ENCODE assay signal across 8 cellular contexts in the genomic region with DNA sequence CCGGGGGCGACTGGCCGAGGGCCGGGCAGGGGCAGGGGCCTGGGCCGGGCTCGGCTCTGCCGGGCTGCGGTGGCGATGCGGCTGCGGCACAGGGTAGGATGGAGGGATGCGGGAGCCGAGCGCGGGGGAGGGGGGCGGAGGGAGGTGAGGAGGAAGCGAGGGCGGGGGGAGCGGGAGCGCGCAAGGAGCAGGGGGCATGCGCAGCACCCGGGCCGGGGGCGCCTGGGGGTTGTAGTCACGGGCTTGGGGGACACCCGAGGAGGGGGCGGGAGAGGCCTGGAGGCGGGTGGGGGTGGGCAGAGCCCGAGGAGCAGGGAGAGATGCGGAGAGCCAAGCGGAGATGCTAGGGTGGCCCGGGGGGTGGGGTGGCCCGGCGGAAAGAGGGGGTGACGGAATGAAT. TPM values are rescaled to one million over a fixed set of nuclear protein-coding genes. Genes with fewer than 3 reads are reported as not detected.
A peak's percentile ranks its signal among the peaks of the same experiment; 100 is the strongest.
DNase-seq lines count a peak whose midpoint lies in the region; ATAC-seq and TF ChIP-seq lines count a peak whose summit lies in the region.

Gene STX1B, minus strand, starts transcription at position 100 of the 400 bp plus-strand sequence. CDS start 242 bp downstream, outside the sequence.

- H3K27me3 ChIP-seq in body of pancreas = peaks cover 0 to 15% of the 10 kb centered on the region in 2 donors

- H3K36me3 ChIP-seq in body of pancreas (replicated peaks in 1 of 2; ENCODE audit: insufficient read depth in 1 of 2, low read depth in 2 of 2) = no peaks in the 10 kb centered on the region

- intact Hi-C loops in body of pancreas (cut with DNase I) = no loop called here

- H3K9me3 Mint-ChIP-seq in IgD-negative memory B cell = no peaks in the 10 kb centered on the region
- H3K9me3 Mint-ChIP-seq in activated CD8-positive, alpha-beta T cell treated with anti-CD3 and anti-CD28 coated beads, Interleukin-2, amount 10 ng/mL, durations not matched to agents 7 days and 5 days (ENCODE audit: insufficient read depth) = no peaks in the 10 kb centered on the region
- H3K9me3 Mint-ChIP-seq in effector memory CD8-positive, alpha-beta T cell = no peaks in the 10 kb centered on the region

- TF ChIP-seq CTCF in body of pancreas (IDR thresholded peaks at IDR 0.05) = no peak

- peaks cover 4% of the 10 kb centered on the region for H3K36me3 Mint-ChIP-seq in IgD-negative memory B cell
- no peaks in the 10 kb centered on the region for H3K36me3 Mint-ChIP-seq in activated CD8-positive, alpha-beta T cell treated with anti-CD3 and anti-CD28 coated beads, Interleukin-2, amount 10 ng/mL, durations not matched to agents 7 days and 5 days (ENCODE audit: low read depth)
- no peaks in the 10 kb centered on the region for H3K36me3 Mint-ChIP-seq in effector memory CD8-positive, alpha-beta T cell (ENCODE audit: insufficient read depth)

- CTCF ChIA-PET in activated CD8-positive, alpha-beta T cell treated with anti-CD3 and anti-CD28 coated beads, Interleukin-2, amount 10 ng/mL, durations not matched to agents 7 days and 5 days (lab: Charles Lee) = no interaction called here

- H3K9me3 ChIP-seq in body of pancreas = no peaks in the 10 kb centered on the region

- DNase-seq in activated CD8-positive, alpha-beta T cell treated with anti-CD3 and anti-CD28 coated beads, Interleukin-2, amount 10 ng/mL, durations not matched to agents 7 days and 5 days = peak; percentile 60
- DNase-seq in effector memory CD8-positive, alpha-beta T cell = peak in 1 of 3 experiments; percentile 20
- DNase-seq in stimulated activated CD4-positive, alpha-beta T cell treated with anti-CD3 and anti-CD28 coated beads, Interleukin-15, amount 100 ng/mL, for 1 hour (ENCODE audit: low read depth in 1 of 2, low spot score in 1 of 2) = peak; percentile 20 to 40
- DNase-seq in AML-193 (lab: John Stamatoyannopoulos, UW) (no peak), body of pancreas (no peak), COLO829 (ENCODE audit: low spot score) (no peak)

- no peak for TF ChIP-seq POLR2A in body of pancreas (IDR thresholded peaks at IDR 0.05)

- no peak within 1 kb of the TSS for H3K27ac Mint-ChIP-seq in IgD-negative memory B cell
- no peak within 1 kb of the TSS for H3K27ac Mint-ChIP-seq in activated CD8-positive, alpha-beta T cell treated with anti-CD3 and anti-CD28 coated beads, Interleukin-2, amount 10 ng/mL, durations not matched to agents 7 days and 5 days
- H3K27ac Mint-ChIP-seq in effector memory CD8-positive, alpha-beta T cell = peak within 1 kb of the TSS; percentile 33 to 86

- POLR2A ChIA-PET in activated CD8-positive, alpha-beta T cell treated with anti-CD3 and anti-CD28 coated beads, Interleukin-2, amount 10 ng/mL, durations not matched to agents 7 days and 5 days (lab: Charles Lee) = no interaction called here

- peaks cover 29% of the 10 kb centered on the region for H3K27me3 Mint-ChIP-seq in IgD-negative memory B cell
- H3K27me3 Mint-ChIP-seq in activated CD8-positive, alpha-beta T cell treated with anti-CD3 and anti-CD28 coated beads, Interleukin-2, amount 10 ng/mL, durations not matched to agents 7 days and 5 days (ENCODE audit: low read depth) = peaks cover 55% of the 10 kb centered on the region
- H3K27me3 Mint-ChIP-seq in effector memory CD8-positive, alpha-beta T cell = peaks cover 46 to 80% of the 10 kb centered on the region in 2 donors

- H3K4me3 ChIP-seq in body of pancreas = no peak within 1 kb of the TSS

- peaks cover 0 to 6% (median 3%) of the 10 kb centered on the region in 3 donors for H3K4me1 Mint-ChIP-seq in IgD-negative memory B cell
- H3K4me1 Mint-ChIP-seq in activated CD8-positive, alpha-beta T cell treated with anti-CD3 and anti-CD28 coated beads, Interleukin-2, amount 10 ng/mL, durations not matched to agents 7 days and 5 days (ENCODE audit: low read depth) = peaks cover 16% of the 10 kb centered on the region
- peaks cover 7 to 9% of the 10 kb centered on the region in 2 donors for H3K4me1 Mint-ChIP-seq in effector memory CD8-positive, alpha-beta T cell (ENCODE audit: low read depth in 2 of 2)

- H3K4me3 Mint-ChIP-seq in IgD-negative memory B cell = peak within 1 kb of the TSS in 3 of 4 donors; percentile 41 to 86 (median 78)
- H3K4me3 Mint-ChIP-seq in activated CD8-positive, alpha-beta T cell treated with anti-CD3 and anti-CD28 coated beads, Interleukin-2, amount 10 ng/mL, durations not matched to agents 7 days and 5 days = peak within 1 kb of the TSS; percentile 53
- peak within 1 kb of the TSS; percentile 66 to 67 for H3K4me3 Mint-ChIP-seq in effector memory CD8-positive, alpha-beta T cell

- ATAC-seq in activated CD8-positive, alpha-beta T cell treated with anti-CD3 and anti-CD28 coated beads, Interleukin-2, amount 10 ng/mL, durations not matched to agents 7 days and 5 days = peak; percentile 55
- peak; percentile 47 for ATAC-seq in effector memory CD8-positive, alpha-beta T cell (replicated peaks)
- no peak for ATAC-seq in GM21447 (IDR thresholded peaks at IDR 0.05; ENCODE audit: unreplicated experiment)
- no peak for ATAC-seq in body of pancreas

- H3K4me1 ChIP-seq in body of pancreas = no peaks in the 10 kb centered on the region

- WGBS in body of pancreas, 2 donors = 2 to 17% methylated on average over 8 to 10 of the region's 36 CpGs

- no peak within 1 kb of the TSS for H3K27ac ChIP-seq in body of pancreas

RNA-seq across cellular contexts. Expression of gene STX1B, which starts in this region (rescaled TPM):
- polyA plus RNA-seq in IgD-negative memory B cell = 0.18 TPM
- total RNA-seq in activated CD8-positive, alpha-beta T cell treated with anti-CD3 and anti-CD28 coated beads, Interleukin-2, amount 10 ng/mL, durations not matched to agents 7 days and 5 days = 1 to 10 TPM; 1.7 to 2.2 TPM
- total RNA-seq in body of pancreas = under 1 TPM; 0.26 to 0.33 TPM

Comparison
In these comparisons a context has a peak if more than half of its experiments do, and no peak if none do; other contexts are left out.
1. H3K27ac Mint-ChIP-seq: peak in effector memory CD8-positive, alpha-beta T cell (2 of 2); none in IgD-negative memory B cell (0 of 3) and activated CD8-positive, alpha-beta T cell treated with anti-CD3 and anti-CD28 coated beads, Interleukin-2, amount 10 ng/mL, durations not matched to agents 7 days and 5 days (single experiment).
2. ATAC-seq: peak in activated CD8-positive, alpha-beta T cell treated with anti-CD3 and anti-CD28 coated beads, Interleukin-2, amount 10 ng/mL, durations not matched to agents 7 days and 5 days (single experiment) and effector memory CD8-positive, alpha-beta T cell (single experiment); none in GM21447 (single experiment) and body of pancreas (single experiment).
3. DNase-seq: peak in activated CD8-positive, alpha-beta T cell treated with anti-CD3 and anti-CD28 coated beads, Interleukin-2, amount 10 ng/mL, durations not matched to agents 7 days and 5 days (single experiment) and stimulated activated CD4-positive, alpha-beta T cell treated with anti-CD3 and anti-CD28 coated beads, Interleukin-15, amount 100 ng/mL, for 1 hour (2 of 2); none in AML-193 (0 of 2), body of pancreas (0 of 4) and COLO829 (single experiment).
4. Peak in every context shown above with its lines, with median percentiles within 50 percentile points of each other: H3K4me3 Mint-ChIP-seq.